22 cellular contexts compared by ENCODE assay signal in the genomic region with DNA sequence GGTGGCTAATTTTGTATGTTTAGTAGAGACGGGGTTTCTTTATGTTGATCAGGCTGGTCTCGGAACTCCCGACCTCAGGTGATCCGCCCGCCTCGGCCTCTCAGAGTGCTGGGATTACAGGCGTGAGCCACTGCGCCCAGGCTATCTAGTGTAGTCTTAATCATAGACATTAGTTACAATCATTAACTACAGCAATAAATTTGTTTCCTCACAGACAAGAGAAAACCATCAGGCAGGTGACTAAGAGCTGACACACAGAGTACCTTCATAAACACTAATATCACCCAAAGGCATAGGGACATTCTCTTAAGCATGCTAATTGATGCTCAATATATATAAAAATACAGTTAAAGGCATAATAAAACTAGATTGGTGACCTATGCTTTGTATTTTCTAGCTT. TPM values are rescaled to one million over a fixed set of nuclear protein-coding genes. Genes with fewer than 3 reads are reported as not detected.
DNase-seq lines count a peak whose midpoint lies in the region; ATAC-seq, FAIRE-seq and TF ChIP-seq lines count a peak whose summit lies in the region.
"Had no signal": no experiment of that assay in that cellular context is flagged by ENCODE, and none has a peak within 500 bp of the region (broad histone marks: within the 10 kb centered on the region; RNA-seq: fewer than 3 reads in every experiment).

No MANE protein-coding gene starts in this region.

- no peak for TF ChIP-seq CTCF in RWPE1 (conservative IDR thresholded peaks at IDR 0.05; ENCODE audit: low read depth)
- no peak for TF ChIP-seq CTCF in foreskin keratinocyte (conservative IDR thresholded peaks at IDR 0.05)

- H3K4me3 ChIP-seq in small intestine (ENCODE audit: low read depth in 1 of 2, low read length in 2 of 2), result no peak overlapping the region
- H3K4me3 ChIP-seq: K562, MG63, SK-N-MC had no signal

- no peaks in the 10 kb centered on the region for H3K9me3 ChIP-seq in small intestine (ENCODE audit: control insufficient read depth, low read depth)
- H3K9me3 ChIP-seq: MG63 had no signal

- POLR2A ChIA-PET in RWPE1 (lab: Yijun Ruan, JAX; ENCODE audit: low non-redundant PET), result no interaction called here

- H3K4me1 ChIP-seq in foreskin keratinocyte (peaks cover 3% of the 10 kb centered on the region), small intestine (ENCODE audit: control insufficient read depth in 2 of 2, insufficient read depth in 1 of 2, low read depth in 1 of 2, low read length in 1 of 2) (no peaks in the 10 kb centered on the region)

- no peak for FAIRE-seq in small intestine (lab: Jason Lieb, UNC)
- FAIRE-seq: GM12891, GM19239, K562 had no signal

- H3K27ac ChIP-seq in RWPE1, result no peak overlapping the region
- H3K27ac ChIP-seq in foreskin keratinocyte, result no peak overlapping the region
- H3K27ac ChIP-seq in small intestine (ENCODE audit: low read depth in 1 of 2, low read length in 1 of 2), result no peak overlapping the region
- H3K27ac ChIP-seq: 22Rv1, SK-N-MC had no signal

- H3K36me3 ChIP-seq in small intestine (ENCODE audit: control insufficient read depth in 2 of 2, insufficient read depth in 2 of 2, low read length in 2 of 2), result peaks cover 2 to 4% of the 10 kb centered on the region in 2 donors
- H3K36me3 ChIP-seq: MG63 had no signal

- CTCF ChIA-PET in RWPE1 (lab: Yijun Ruan, JAX), result interaction anchor here (0.7 kb wide), 1 partner anchor 756 kb away, joined by 3 read pairs; no protein-coding TSS in a partner anchor

- WGBS in small intestine, 3 donors, result 41 to 68% (median 58%) methylated on average over 8 of the region's 8 CpGs

- ATAC-seq in foreskin keratinocyte, result peak; percentile 98
- ATAC-seq in HG02763 (IDR thresholded peaks at IDR 0.05; ENCODE audit: unreplicated experiment), result no peak
- ATAC-seq in GM18511 (IDR thresholded peaks at IDR 0.05; ENCODE audit: unreplicated experiment), result no peak
- ATAC-seq: K562 had no signal

- DNase-seq in NCI-H2227 (lab: John Stamatoyannopoulos, UW; ENCODE audit: unreplicated experiment), result peak; percentile 6
- no peak for DNase-seq in NCI-H2227 treated with DMSO at 0.1 percent for 48 hours (lab: John Stamatoyannopoulos, UW)
- peak; percentile 53 for DNase-seq in RWPE1 (ENCODE audit: low spot score)
- peak in 1 of 2 donors; percentile 64 for DNase-seq in foreskin keratinocyte
- peak; percentile 51 for DNase-seq in small intestine
- DNase-seq in stimulated activated CD4-positive, alpha-beta T cell treated with anti-CD3 and anti-CD28 coated beads, Interleukin-1b, Interleukin-23, amount 100 ng/mL, for 48 hours, result no peak
- DNase-seq: CD4-positive, alpha-beta T cell; COR-L47; GF-D8; MG63; NCI-H1105 treated with DMSO at 0.1 percent for 48 hours; NCI-H146; NCI-H1930; NCI-H526 treated with DMSO at 0.1 percent for 48 hours; SIG-M5 had no signal

- no peaks in the 10 kb centered on the region for H3K27me3 ChIP-seq in foreskin keratinocyte
- no peaks in the 10 kb centered on the region for H3K27me3 ChIP-seq in small intestine (ENCODE audit: control insufficient read depth in 2 of 2, insufficient read depth in 2 of 2, low read length in 2 of 2)
- H3K27me3 ChIP-seq: MG63 had no signal

RNA-seq across cellular contexts. Expression of gene SDHD, which starts 19.4 kb away (rescaled TPM):
- total RNA-seq in foreskin keratinocyte, result 82.3 and 84.4 TPM in 2 replicates
- polyA plus RNA-seq in foreskin keratinocyte (64.9 and 80.9 TPM in 2 replicates), small intestine (100 to 1,000 TPM; 165 to 421 (median 293) TPM)

RNA-seq across cellular contexts. Expression of gene TIMM8B, which starts 19.5 kb away (rescaled TPM):
- total RNA-seq in foreskin keratinocyte, result 62.4 and 66.1 TPM in 2 replicates
- polyA plus RNA-seq in foreskin keratinocyte (97.0 and 99.3 TPM in 2 replicates), small intestine (100 to 1,000 TPM in 1 of 3 donors, 10 to 100 TPM in 2; 88.9 to 154 (median 100.0) TPM)

RNA-seq across cellular contexts. Expression of gene NKAPD1, which starts 32.0 kb away (rescaled TPM):
- total RNA-seq in foreskin keratinocyte, result 18.9 and 19.0 TPM in 2 replicates
- polyA plus RNA-seq in foreskin keratinocyte (8.7 and 9.8 TPM in 2 replicates), small intestine (10 to 100 TPM in 1 of 3 donors, 1 to 10 TPM in 2; 8.3 to 16.8 (median 8.6) TPM)

RNA-seq across cellular contexts. Expression of gene PIH1D2, which starts 32.3 kb away (rescaled TPM):
- total RNA-seq in foreskin keratinocyte, result 1.8 and 2.4 TPM in 2 replicates
- polyA plus RNA-seq in foreskin keratinocyte, result 1.0 and 1.3 TPM in 2 replicates
- 1 to 10 TPM in 1 of 3 donors, under 1 TPM in 1, not detected in 1; 0.67 to 1.1 TPM for polyA plus RNA-seq in small intestine
- total RNA-seq: CD4-positive, alpha-beta T cell had no signal

RNA-seq across cellular contexts. Expression of gene IL18, which starts 57.8 kb away (rescaled TPM):
- total RNA-seq in foreskin keratinocyte, result 52.6 and 58.4 TPM in 2 replicates
- polyA plus RNA-seq in foreskin keratinocyte (67.7 and 79.2 TPM in 2 replicates), small intestine (10 to 100 TPM; 18.6 to 74.0 (median 53.7) TPM)

Comparison
In these comparisons a context has a peak if more than half of its experiments do, and no peak if none do; other contexts are left out.
1. DNase-seq: peak in NCI-H2227 (single experiment), RWPE1 (single experiment) and small intestine (single experiment); none in NCI-H2227 treated with DMSO at 0.1 percent for 48 hours (single experiment) and stimulated activated CD4-positive, alpha-beta T cell treated with anti-CD3 and anti-CD28 coated beads, Interleukin-1b, Interleukin-23, amount 100 ng/mL, for 48 hours (single experiment).